25 cellular contexts compared by ENCODE assay signal in the genomic region with DNA sequence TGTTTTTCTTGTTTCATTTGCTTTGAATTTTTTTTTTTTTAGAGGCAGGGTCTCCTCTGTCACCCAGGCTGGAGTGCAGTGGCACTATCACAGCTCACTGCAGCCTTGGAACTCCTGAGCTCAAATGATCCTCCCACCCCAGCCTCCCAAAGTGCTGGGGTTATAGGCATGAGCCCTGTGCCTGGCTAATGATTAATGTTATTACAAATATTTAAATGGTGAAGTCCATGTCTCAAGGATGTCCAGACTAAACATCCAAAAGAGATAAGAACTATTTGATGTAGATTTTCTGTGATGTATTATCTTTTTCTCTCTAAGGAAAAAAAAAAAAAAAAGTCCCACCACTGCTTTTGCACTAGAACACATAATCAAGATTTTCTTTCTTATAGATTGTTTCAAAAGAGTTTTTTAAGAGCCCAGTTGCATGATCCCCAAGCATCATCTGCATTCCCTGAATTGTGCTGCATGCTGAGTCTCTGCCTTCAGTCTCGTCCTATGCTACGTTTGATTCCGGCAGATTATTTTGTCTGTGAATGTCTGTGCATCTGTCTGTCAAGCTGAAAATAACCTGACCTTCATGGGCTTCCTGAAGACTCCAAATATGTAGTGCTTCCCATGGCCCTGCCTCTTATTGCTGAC.
"Had no signal": no experiment of that assay in that cellular context is flagged by ENCODE, and none has a peak within 500 bp of the region (broad histone marks: within the 10 kb centered on the region; RNA-seq: fewer than 3 reads in every experiment).

No MANE protein-coding gene starts in this region.

- ATAC-seq: gastrocnemius medialis; left lung; lower lobe of right lung; natural killer cell; right cardiac atrium; stimulated activated memory B cell treated with anti-CD40 and anti-IgM and Interleukin-4, amounts not matched to agents 10 μg/mL and 1 μg/mL and 100 μg/mL, for 72 hours; stimulated activated naive CD8-positive, alpha-beta T cell treated with anti-CD3 and anti-CD28 coated beads, Interleukin-15, Interleukin-2, amounts not matched to agents 100 U/mL and 50 U/mL, for 24 hours had no signal

- H3K4me3 ChIP-seq: dorsolateral prefrontal cortex, gastrocnemius medialis, left lung, lower lobe of right lung, ovary, psoas muscle, skin epidermis, spleen, testis, tibial artery, upper lobe of left lung had no signal

- H3K9me3 ChIP-seq: gastrocnemius medialis, left lung, lower lobe of right lung, ovary, psoas muscle, spleen, testis, tibial artery, upper lobe of left lung had no signal

- FAIRE-seq: colon, keratinocyte, urothelium cell line had no signal

- H3K4me1 ChIP-seq: gastrocnemius medialis, left lung, lower lobe of right lung, psoas muscle, spleen, testis, tibial artery, upper lobe of left lung had no signal

- H3K27me3 ChIP-seq: dorsolateral prefrontal cortex, gastrocnemius medialis, left lung, ovary, spleen, testis, tibial artery, upper lobe of left lung had no signal

- H3K36me3 ChIP-seq: gastrocnemius medialis, left lung, lower lobe of right lung, ovary, spleen, upper lobe of left lung had no signal

- H3K27ac ChIP-seq: dorsolateral prefrontal cortex, gastrocnemius medialis, left lung, lower lobe of right lung, ovary, psoas muscle, skin epidermis, spleen, testis, tibial artery, upper lobe of left lung had no signal

- DNase-seq: dorsolateral prefrontal cortex; effector CD4-positive, alpha-beta T cell; foreskin fibroblast; gastrocnemius medialis; head of caudate nucleus; left lung; lower lobe of right lung; natural killer cell; occipital lobe; ovary; posterior cingulate gyrus; psoas muscle; right cardiac atrium; spleen; stimulated activated CD4-positive, alpha-beta T cell treated with anti-CD3 and anti-CD28 coated beads, Interleukin-4, amount 100 ng/mL, for 4 hours; stimulated activated naive CD8-positive, alpha-beta T cell treated with anti-CD3 and anti-CD28 coated beads, Interleukin-15, Interleukin-2, amounts not matched to agents 100 U/mL and 50 U/mL, for 24 hours; substantia nigra; testis; tibial artery; upper lobe of left lung had no signal
